28 cellular contexts compared by ENCODE assay signal in the genomic region with DNA sequence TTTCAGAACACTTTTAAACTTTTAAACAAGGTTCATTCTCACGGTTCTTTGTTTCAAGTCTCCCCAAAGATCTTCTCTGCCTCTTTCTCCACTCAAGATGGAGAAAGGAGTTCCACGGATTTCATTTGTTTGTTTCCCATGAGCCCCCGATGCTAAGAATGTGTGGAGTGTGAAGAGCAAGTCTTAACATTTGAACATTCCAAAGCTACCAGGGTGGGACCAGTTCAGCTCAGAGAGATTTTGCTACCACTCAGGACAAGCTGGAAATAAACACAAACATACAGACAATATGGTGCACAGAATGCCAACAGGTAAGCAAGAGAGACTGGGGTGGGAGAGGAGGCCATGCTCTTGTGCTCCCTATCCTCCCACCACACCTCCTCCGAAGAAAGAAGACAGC.
"Had no signal": no experiment of that assay in that cellular context is flagged by ENCODE, and none has a peak within 500 bp of the region (broad histone marks: within the 10 kb centered on the region; RNA-seq: fewer than 3 reads in every experiment).

No MANE protein-coding gene starts in this region.

- H3K9me3 Mint-ChIP-seq: activated B cell treated with CpG ODN at 0.5 μM for 24 hours; activated CD4-positive, alpha-beta T cell treated with anti-CD3 and anti-CD28 coated beads, Interleukin-2, amount 10 ng/mL, durations not matched to agents 24 days and 14 days; activated naive CD4-positive, alpha-beta T cell treated with anti-CD3 and anti-CD28 coated beads, Interleukin-2, amount 50 U/mL, for 72 hours; activated naive CD8-positive, alpha-beta T cell treated with anti-CD3 and anti-CD28 coated beads, Interleukin-2, amount 50 U/mL, for 24 hours; activated T-cell treated with anti-CD3 and anti-CD28 coated beads, Interleukin-2, amount 50 U/mL, for 24 hours; activated T-helper 1 cell treated with anti-CD3 and anti-CD28 coated beads, Interleukin-12 subunit alpha, Interleukin-12 subunit beta, Interleukin-2, Interleukin-4 antibody, amounts not matched to agents 30 ng/mL and 10 ng/mL and 1 ng/mL, durations not matched to agents 14 hours and 24 hours and 36 hours; brain; T-cell had no signal

- H3K27me3 ChIP-seq: ascending aorta had no signal

- H3K36me3 Mint-ChIP-seq: activated CD8-positive, alpha-beta memory T cell treated with anti-CD3 and anti-CD28 coated beads, Interleukin-2, amount 10 ng/mL, durations not matched to agents 7 days and 5 days; activated naive CD4-positive, alpha-beta T cell treated with anti-CD3 and anti-CD28 coated beads, Interleukin-2, amount 50 U/mL, for 72 hours; T-cell had no signal

- H3K4me3 ChIP-seq: ascending aorta, K562, SK-N-MC had no signal

- H3K27me3 Mint-ChIP-seq: brain, T-cell had no signal

- ATAC-seq: activated CD8-positive, alpha-beta memory T cell treated with anti-CD3 and anti-CD28 coated beads, Interleukin-2, amount 10 ng/mL, durations not matched to agents 7 days and 5 days; activated naive CD4-positive, alpha-beta T cell treated with anti-CD3 and anti-CD28 coated beads, Interleukin-2, amount 50 U/mL, for 72 hours; activated naive CD8-positive, alpha-beta T cell treated with anti-CD3 and anti-CD28 coated beads, Interleukin-2, amount 50 U/mL, for 24 hours; K562; PC-3; T-cell had no signal

- H3K36me3 ChIP-seq: ascending aorta had no signal

- H3K4me3 Mint-ChIP-seq: activated B cell treated with CpG ODN at 0.5 μM for 24 hours; activated CD4-positive, alpha-beta T cell treated with anti-CD3 and anti-CD28 coated beads, Interleukin-2, amount 10 ng/mL, durations not matched to agents 24 days and 14 days; activated CD8-positive, alpha-beta memory T cell treated with anti-CD3 and anti-CD28 coated beads, Interleukin-2, amount 10 ng/mL, durations not matched to agents 7 days and 5 days; activated naive CD8-positive, alpha-beta T cell treated with anti-CD3 and anti-CD28 coated beads, Interleukin-2, amount 50 U/mL, for 24 hours; activated T-cell treated with anti-CD3 and anti-CD28 coated beads, Interleukin-2, amount 50 U/mL, for 24 hours; activated T-helper 1 cell treated with anti-CD3 and anti-CD28 coated beads, Interleukin-12 subunit alpha, Interleukin-12 subunit beta, Interleukin-2, Interleukin-4 antibody, amounts not matched to agents 30 ng/mL and 10 ng/mL and 1 ng/mL, durations not matched to agents 14 hours and 24 hours and 36 hours; brain; T-cell had no signal

- DNase-seq: activated B cell treated with CpG ODN at 0.5 μM for 24 hours; activated CD4-positive, alpha-beta T cell treated with anti-CD3 and anti-CD28 coated beads for 1 hour; activated CD4-positive, alpha-beta T cell treated with anti-CD3 and anti-CD28 coated beads, Interleukin-2, amount 10 ng/mL, durations not matched to agents 24 days and 14 days; activated CD4-positive, alpha-beta T cell treated with anti-CD3 and anti-CD28 coated beads, Interleukin-2, amount 50 U/mL, for 48 hours; activated CD8-positive, alpha-beta memory T cell treated with anti-CD3 and anti-CD28 coated beads, Interleukin-2, amount 10 ng/mL, durations not matched to agents 7 days and 5 days; activated effector memory CD4-positive, alpha-beta T cell treated with anti-CD3 and anti-CD28 coated beads, Interleukin-2, amount 50 U/mL, for 16 hours; activated naive CD4-positive, alpha-beta T cell treated with Interleukin-2 at 50 U/mL for 16 hours; activated naive CD8-positive, alpha-beta T cell treated with anti-CD3 and anti-CD28 coated beads, Interleukin-2, amount 50 U/mL, for 24 hours; activated T-cell treated with anti-CD3 and anti-CD28 coated beads, Interleukin-2, amount 50 U/mL, for 24 hours; amniotic stem cell; Karpas-422; MM.1S; NCI-H1105; NCI-H1436; NCI-H1694 treated with DMSO at 0.1 percent for 48 hours; NCI-H2029 treated with DMSO at 0.1 percent for 48 hours; NCI-H510A treated with DMSO at 0.1 percent for 48 hours; NCI-H69; PC-3; T-cell; T-helper 2 cell; T1000 had no signal

- H3K27ac ChIP-seq: ascending aorta, SK-N-MC had no signal

- H3K9me3 ChIP-seq: ascending aorta had no signal

- H3K27ac Mint-ChIP-seq: activated B cell treated with CpG ODN at 0.5 μM for 24 hours; activated CD4-positive, alpha-beta T cell treated with anti-CD3 and anti-CD28 coated beads, Interleukin-2, amount 10 ng/mL, durations not matched to agents 24 days and 14 days; activated CD8-positive, alpha-beta memory T cell treated with anti-CD3 and anti-CD28 coated beads, Interleukin-2, amount 10 ng/mL, durations not matched to agents 7 days and 5 days; activated naive CD4-positive, alpha-beta T cell treated with anti-CD3 and anti-CD28 coated beads, Interleukin-2, amount 50 U/mL, for 72 hours; activated naive CD8-positive, alpha-beta T cell treated with anti-CD3 and anti-CD28 coated beads, Interleukin-2, amount 50 U/mL, for 24 hours; activated T-cell treated with anti-CD3 and anti-CD28 coated beads, Interleukin-2, amount 50 U/mL, for 24 hours; activated T-helper 1 cell treated with anti-CD3 and anti-CD28 coated beads, Interleukin-12 subunit alpha, Interleukin-12 subunit beta, Interleukin-2, Interleukin-4 antibody, amounts not matched to agents 30 ng/mL and 10 ng/mL and 1 ng/mL, durations not matched to agents 14 hours and 24 hours and 36 hours; brain; T-cell had no signal
